Comparison of ENCODE assay signal across 1 cellular context in genomic region chr6:363909-364308, GRCh38.
TF ChIP-seq lines count a peak whose summit lies in the region.

No MANE protein-coding gene starts in this region.

TF ChIP-seq in GM12878, 131 proteins besides CTCF, POLR2A, EP300 and RAD21 (continued from another document):
- no peak for TF ChIP-seq DPF2 (IDR thresholded peaks at IDR 0.05)
- TF ChIP-seq CHD2 (IDR thresholded peaks at IDR 0.05; ENCODE audit: borderline replicate concordance, low read depth, low read length) = no peak
- no peak for TF ChIP-seq RAD51 (IDR thresholded peaks at IDR 0.05)
TF ChIP-seq in GM12878: peak in this region for 1.
